8 cellular contexts compared by ENCODE assay signal in genomic region chr17:28901866-28902818, GRCh38. TPM values are rescaled to one million over a fixed set of nuclear protein-coding genes. Genes with fewer than 3 reads are reported as not detected.
DNase-seq lines count a peak whose midpoint lies in the region; ATAC-seq and TF ChIP-seq lines count a peak whose summit lies in the region.

No MANE protein-coding gene starts in this region.

- H3K27ac ChIP-seq in liver (ENCODE audit: low read depth in 1 of 2, low read length in 2 of 2), result peak overlapping the region; percentile 83 to 84

- 6% methylated on average over 62 of the region's 62 CpGs for WGBS in liver

- DNase-seq in GM10248 (ENCODE audit: extremely low spot score) (peak; percentile 48), NCI-H1105 treated with DMSO at 0.1 percent for 48 hours (lab: John Stamatoyannopoulos, UW) (peak; percentile 71), UCSD-AML1 (lab: John Stamatoyannopoulos, UW; ENCODE audit: unreplicated experiment) (peak; percentile 81), cerebellar cortex (ENCODE audit: low spot score) (peak; percentile 41)
- DNase-seq in stimulated activated CD8-positive, alpha-beta memory T cell treated with anti-CD3 and anti-CD28 coated beads, Interleukin-12 subunit alpha, Interleukin-12 subunit beta, amount 100 ng/mL, for 4 hours (ENCODE audit: low read depth), result peak; percentile 30

- CTCF ChIA-PET in GM10248 (lab: Yijun Ruan, JAX), result interaction anchor here (0.7 to 11.5 kb wide), 32 partner anchors 8 to 259 kb away, joined by 3 to 89 read pairs (median 4); partner anchors contain the start of gene TLCD1

- TF ChIP-seq CTCF in GM10248 (IDR thresholded peaks at IDR 0.05; ENCODE audit: control extremely low read depth, extremely low read depth, low read depth, missing control alignments), result no peak
- no peak for TF ChIP-seq CTCF in liver (IDR thresholded peaks at IDR 0.05; ENCODE audit: low read depth, low read length, missing input control)

- TF ChIP-seq RAD21 in liver (IDR thresholded peaks at IDR 0.05), result no peak

- H3K9me3 ChIP-seq in liver (ENCODE audit: control insufficient read depth in 4 of 4, low read length in 3 of 4), result no peaks in the 10 kb centered on the region

- H3K9ac ChIP-seq in liver (ENCODE audit: low read depth in 1 of 2, low read length in 2 of 2), result peak overlapping the region in 1 of 2 donors; percentile 28

- POLR2A ChIA-PET in GM10248 (lab: Yijun Ruan, JAX), result no interaction called here

- H3K4me1 ChIP-seq in liver (ENCODE audit: control insufficient read depth in 4 of 4, insufficient read depth in 4 of 4, low read length in 3 of 4), result peaks cover 8 to 25% (median 18%) of the 10 kb centered on the region in 4 donors

- ATAC-seq in HG02588 (IDR thresholded peaks at IDR 0.05; ENCODE audit: unreplicated experiment), result peak; percentile 39
- ATAC-seq in GM18517 (IDR thresholded peaks at IDR 0.05; ENCODE audit: unreplicated experiment), result no peak

- peak overlapping the region; percentile 56 to 79 (median 76) for H3K4me3 ChIP-seq in liver (ENCODE audit: low read depth in 1 of 3, low read length in 3 of 3)

- peaks cover under 1 to 11% (median 8%) of the 10 kb centered on the region in 4 donors for H3K36me3 ChIP-seq in liver (ENCODE audit: control insufficient read depth in 4 of 4, insufficient read depth in 3 of 4, low read depth in 1 of 4, low read length in 3 of 4)

- no peaks in the 10 kb centered on the region for H3K27me3 ChIP-seq in liver (ENCODE audit: control insufficient read depth in 4 of 4, insufficient read depth in 4 of 4, low read length in 3 of 4)

TF ChIP-seq in liver, 16 proteins besides CTCF, POLR2A, EP300 and RAD21:
- TF ChIP-seq RXRA (IDR thresholded peaks at IDR 0.05) (peak; percentile 21 to 24), HNF4A (conservative IDR thresholded peaks at IDR 0.05) (no peak), SP1 (IDR thresholded peaks at IDR 0.05) (no peak), NR2F2 (IDR thresholded peaks at IDR 0.05) (no peak)

RNA-seq across cellular contexts. Expression of gene DHRS13, which starts 0.7 kb away (rescaled TPM):
- total RNA-seq in liver, result 10 to 100 TPM in 1 of 2 donors, 1 to 10 TPM in 1; 9.7 to 91.6 TPM
- 10 to 100 TPM in 1 of 2 donors, 1 to 10 TPM in 1; 5.0 to 12.3 TPM for polyA plus RNA-seq in liver

RNA-seq across cellular contexts. Expression of gene FLOT2, which starts 4.6 kb away (rescaled TPM):
- total RNA-seq in liver, result 10 to 100 TPM; 67.7 to 71.0 TPM
- polyA plus RNA-seq in liver, result 100 to 1,000 TPM in 1 of 2 donors, 10 to 100 TPM in 1; 61.6 to 100 TPM

RNA-seq across cellular contexts. Expression of gene ERAL1, which starts 47.3 kb away (rescaled TPM):
- total RNA-seq in liver, result 10 to 100 TPM; 17.3 to 30.8 TPM
- polyA plus RNA-seq in liver, result 10 to 100 TPM; 28.1 to 34.5 TPM

RNA-seq across cellular contexts. Expression of gene PHF12, which starts 49.2 kb away (rescaled TPM):
- total RNA-seq in liver, result 10 to 100 TPM; 15.5 to 21.3 TPM
- 1 to 10 TPM; 4.3 to 7.9 TPM for polyA plus RNA-seq in liver

RNA-seq across cellular contexts. Expression of gene FAM222B, which starts 59.6 kb away (rescaled TPM):
- 1 to 10 TPM; 2.8 to 4.2 TPM for total RNA-seq in liver
- 1 to 10 TPM; 4.0 to 5.4 TPM for polyA plus RNA-seq in liver

Comparison
In these comparisons a context has a peak if more than half of its experiments do, and no peak if none do; other contexts are left out.
1. DNase-seq: peak in every context shown above with its lines; median percentile 81 in UCSD-AML1; 71 in NCI-H1105 treated with DMSO at 0.1 percent for 48 hours; 48 in GM10248; 41 in cerebellar cortex; 30 in stimulated activated CD8-positive, alpha-beta memory T cell treated with anti-CD3 and anti-CD28 coated beads, Interleukin-12 subunit alpha, Interleukin-12 subunit beta, amount 100 ng/mL, for 4 hours.